ENCODE assay signal across 12 cellular contexts in the genomic region with DNA sequence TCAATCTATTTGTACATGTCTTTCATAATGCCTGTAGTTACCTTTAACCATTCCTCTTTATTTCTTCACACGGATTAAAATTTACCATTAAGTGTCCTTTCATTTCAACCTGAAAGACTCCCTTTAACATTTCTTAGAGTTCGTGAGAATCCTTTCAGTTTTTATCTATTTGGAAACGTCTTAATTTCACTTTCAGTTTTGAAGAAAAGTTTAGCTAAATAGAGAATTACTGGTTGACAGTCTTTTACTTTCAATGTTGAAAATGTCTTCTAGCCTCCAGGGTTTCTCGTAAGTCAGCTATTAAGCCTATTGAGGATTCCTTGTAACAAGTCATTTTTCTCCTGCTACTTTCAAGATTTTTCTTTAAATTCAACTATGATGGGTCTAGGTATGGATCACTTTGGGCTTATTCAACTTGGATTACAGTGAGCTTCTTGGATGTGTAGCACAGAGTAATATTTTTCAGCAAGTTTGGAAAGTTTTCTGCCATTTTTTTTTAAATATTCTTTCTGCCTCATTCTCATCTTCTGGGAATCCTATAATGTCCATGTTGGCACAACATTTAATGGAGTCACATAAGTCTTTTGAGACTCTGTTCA. TPM values are rescaled to one million over a fixed set of nuclear protein-coding genes. Genes with fewer than 3 reads are reported as not detected.
DNase-seq lines count a peak whose midpoint lies in the region; ATAC-seq, FAIRE-seq and TF ChIP-seq lines count a peak whose summit lies in the region.
"Had no signal": no experiment of that assay in that cellular context is flagged by ENCODE, and none has a peak within 500 bp of the region (broad histone marks: within the 10 kb centered on the region; RNA-seq: fewer than 3 reads in every experiment).

No MANE protein-coding gene starts in this region.

- H3K4me2 ChIP-seq in GM12878 (ENCODE audit: control insufficient read depth, insufficient read depth) (peak overlapping the region; percentile 87), SK-N-SH (no peak overlapping the region)

- H2AFZ ChIP-seq in GM12878 (ENCODE audit: control insufficient read depth, low read depth, low read length) (no peak overlapping the region; the same call in 1 of the 2 replicates), SK-N-SH (ENCODE audit: low read depth) (no peak overlapping the region)

- H3F3A ChIP-seq in SK-N-SH (replicated peaks; ENCODE audit: insufficient read depth) = peaks cover 3% of the 10 kb centered on the region

- intact Hi-C loops in GM12878 (cut with micrococcal nuclease; ENCODE audit: unreplicated experiment) = no loop called here

- H3K27ac ChIP-seq in KOPT-K1 (ENCODE audit: low read depth, low read length, poor library complexity, severe bottlenecking) = peak overlapping the region; percentile 66
- H3K27ac ChIP-seq in GM12878 (ENCODE audit: control insufficient read depth, insufficient read depth) = peak overlapping the region; percentile 97
- no peak overlapping the region for H3K27ac ChIP-seq in SK-N-SH (ENCODE audit: low read depth in 2 of 2, low read length in 1 of 2)
- H3K27ac ChIP-seq: BLaER1 treated with 17β-estradiol and CSF1 and Interleukin-3, amounts not matched to agents 10 nM and 100 nM had no signal

- no peak for TF ChIP-seq CTCF in GM12878 (IDR thresholded peaks at IDR 0.05 in 2 of 3, conservative IDR thresholded peaks at IDR 0.05 in 1 of 3; ENCODE audit: control insufficient read depth in 2 of 3, extremely low read depth in 1 of 3, insufficient read depth in 1 of 3, low read depth in 3 of 3, low read length in 3 of 3)
- no peak for TF ChIP-seq CTCF in SK-N-SH (IDR thresholded peaks at IDR 0.05)

- H4K20me1 ChIP-seq in GM12878 (ENCODE audit: control insufficient read depth, insufficient read depth) (no peaks in the 10 kb centered on the region), SK-N-SH (ENCODE audit: insufficient read depth) (no peaks in the 10 kb centered on the region)
- H4K20me1 ChIP-seq: BLaER1 treated with 17β-estradiol and CSF1 and Interleukin-3, amounts not matched to agents 10 nM and 100 nM had no signal

- no peak for TF ChIP-seq RAD21 in GM12878 (IDR thresholded peaks at IDR 0.05; ENCODE audit: insufficient read depth, low read depth, low read length)
- TF ChIP-seq RAD21 in SK-N-SH (IDR thresholded peaks at IDR 0.05; ENCODE audit: low read length) = no peak

- no peak for TF ChIP-seq POLR2A in GM12891 (IDR thresholded peaks at IDR 0.05; ENCODE audit: low read depth, low read length)
- TF ChIP-seq POLR2A in GM12878 (IDR thresholded peaks at IDR 0.05; ENCODE audit: low read depth, low read length) = no peak

- H3K4me1 ChIP-seq in GM12878 (ENCODE audit: control insufficient read depth, insufficient read depth, low read length) (peaks cover 60% of the 10 kb centered on the region), SK-N-SH (ENCODE audit: control insufficient read depth in 1 of 2, insufficient read depth in 2 of 2, low read depth in 1 of 2, low read length in 1 of 2) (no peaks in the 10 kb centered on the region; a peak in 1 of 4 replicates)

- peak overlapping the region; percentile 43 for H3K4me3 ChIP-seq in GM12878
- H3K4me3 ChIP-seq in SK-N-SH (ENCODE audit: low read depth in 2 of 2, low read length in 1 of 2) = no peak overlapping the region
- H3K4me3 ChIP-seq: BLaER1 treated with 17β-estradiol and CSF1 and Interleukin-3, amounts not matched to agents 10 nM and 100 nM had no signal

- SMC1A ChIA-PET in GM12878 (lab: Charles Lee; ENCODE audit: uncharacterized antibody, unreplicated experiment) = interaction anchor here (0.8 to 9.8 kb wide), 19 partner anchors 9 to 235 kb away, joined by 3 to 131 read pairs (median 6); a partner anchor contains a TSS

- RAD21 ChIA-PET in GM12878 (lab: Charles Lee; ENCODE audit: unreplicated experiment) = interaction anchor here (0.9 to 10.1 kb wide), 13 partner anchors 9 to 236 kb away, joined by 3 to 180 read pairs (median 6); a partner anchor contains a TSS

- H3K27me3 ChIP-seq in GM12878 (replicated peaks in 1 of 2; ENCODE audit: control insufficient read depth in 2 of 2, insufficient read depth in 2 of 2, low read length in 1 of 2) = no peaks in the 10 kb centered on the region
- H3K27me3 ChIP-seq in SK-N-SH (ENCODE audit: insufficient read depth) = no peaks in the 10 kb centered on the region
- H3K27me3 ChIP-seq: BLaER1 treated with 17β-estradiol and CSF1 and Interleukin-3, amounts not matched to agents 10 nM and 100 nM had no signal

- H3K9me2 ChIP-seq in SK-N-SH = no peaks in the 10 kb centered on the region

- POLR2A ChIA-PET in GM12878 (lab: Charles Lee) = interaction anchor here (0.7 to 9.3 kb wide), 5 partner anchors 32 to 50 kb away, joined by 3 to 81 read pairs (median 6); a partner anchor contains a TSS
- POLR2A ChIA-PET in SK-N-SH (lab: Yijun Ruan, JAX) = no interaction called here

- peak overlapping the region; percentile 64 for H3K9ac ChIP-seq in GM12878 (ENCODE audit: control insufficient read depth, insufficient read depth, low read length)
- H3K9ac ChIP-seq in SK-N-SH = no peak overlapping the region
- H3K9ac ChIP-seq: BLaER1 treated with 17β-estradiol and CSF1 and Interleukin-3, amounts not matched to agents 10 nM and 100 nM had no signal

- no peaks in the 10 kb centered on the region for H3K36me3 ChIP-seq in KOPT-K1 (ENCODE audit: insufficient read depth, low read length)
- H3K36me3 ChIP-seq in GM12878 (ENCODE audit: control insufficient read depth in 2 of 2, insufficient read depth in 2 of 2, low read length in 1 of 2) = peaks cover 0 to 3% of the 10 kb centered on the region in 2 experiments; a peak in 1 of 4 replicates
- H3K36me3 ChIP-seq in SK-N-SH (replicated peaks in 1 of 2; ENCODE audit: control insufficient read depth in 1 of 2, insufficient read depth in 2 of 2, low read length in 1 of 2) = peaks cover 3 to 14% of the 10 kb centered on the region in 2 experiments

- H3K9me3 ChIP-seq in KOPT-K1 (ENCODE audit: insufficient read depth, low read length, poor library complexity, severe bottlenecking) (peaks cover 5% of the 10 kb centered on the region), GM12878 (replicated peaks; ENCODE audit: control insufficient read depth, insufficient read depth, low read length) (no peaks in the 10 kb centered on the region; the same call in 2 of the 3 replicates), SK-N-SH (peaks cover 8% of the 10 kb centered on the region; the same call in 1 of the 2 replicates)

- TSS peak; percentile 93 for BruUV-seq in GM12878 (replicated peaks; lab: Mats Ljungman, UMichigan)

- H3K79me2 ChIP-seq in GM12878 (ENCODE audit: control insufficient read depth, insufficient read depth, low read length) (no peaks in the 10 kb centered on the region; the same call in none of the 2 replicates), SK-N-SH (ENCODE audit: insufficient read depth) (no peaks in the 10 kb centered on the region)

- 0% methylated on average over 4 of the region's 4 CpGs for WGBS in GM12878 (ENCODE audit: insufficient coverage, insufficient replicate concordance, low lambda C conversion rate, missing lambda C conversion rate)
- WGBS in SK-N-SH (ENCODE audit: low lambda C conversion rate) = 93% methylated on average over 4 of the region's 4 CpGs

- TF ChIP-seq EP300 in GM12878 (IDR thresholded peaks at IDR 0.05; ENCODE audit: borderline replicate concordance in 1 of 2, control insufficient read depth in 1 of 2, low read depth in 2 of 2, low read length in 2 of 2) = no peak
- TF ChIP-seq EP300 in SK-N-SH (IDR thresholded peaks at IDR 0.05; ENCODE audit: borderline replicate concordance in 1 of 2, low read depth in 1 of 2, low read length in 1 of 2) = no peak

- ATAC-seq in GM12878 (peak; percentile 14), HG03521 (IDR thresholded peaks at IDR 0.05; ENCODE audit: unreplicated experiment) (no peak)
- ATAC-seq: left ventricle myocardium superior had no signal

- CTCF ChIA-PET in GM12878 (lab: Yijun Ruan, JAX) = interaction anchor here (1.1 to 3.9 kb wide), 8 partner anchors 10 to 255 kb away, joined by 3 to 24 read pairs (median 8); no protein-coding TSS in a partner anchor
- CTCF ChIA-PET in SK-N-SH (lab: Yijun Ruan, JAX) = no interaction called here

- peak; percentile 26 for FAIRE-seq in GM12891 (lab: Jason Lieb, UNC)
- peak; percentile 18 for FAIRE-seq in GM12878 (lab: Jason Lieb, UNC)

- in situ Hi-C loops in ACHN (cut with HindIII; ENCODE audit: low pct_ligation_motif_present, low pct_unique_long_range_greater_than_20kb, low sequenced_read_pairs) = no loop called here
- in situ Hi-C loops in GM12878 (cut with MboI) = loop anchor here (5.0 to 10.0 kb wide), 2 partner anchors 45 to 257 kb away; no protein-coding TSS in a partner anchor

- DNase-seq in ACHN (peak; percentile 35), GM12891 (ENCODE audit: insufficient read length, low spot score) (no peak), GM12878 (ENCODE audit: low read depth, low spot score) (peak; percentile 57), anterior cingulate cortex (lab: John Stamatoyannopoulos, UW) (no peak), NCI-H2029 (lab: John Stamatoyannopoulos, UW) (no peak), SK-N-SH (no peak)
- DNase-seq: effector CD4-positive, alpha-beta T cell; left ventricle myocardium superior; posterior cingulate gyrus had no signal

TF ChIP-seq in GM12891, 5 proteins besides CTCF, POLR2A, EP300 and RAD21 (continues in another document):
- no peak for TF ChIP-seq SPI1 (IDR thresholded peaks at IDR 0.05; ENCODE audit: low read depth, low read length)

TF ChIP-seq in GM12878, 131 proteins besides CTCF, POLR2A, EP300 and RAD21 (continues in another document):
- no peak for TF ChIP-seq KDM1A (IDR thresholded peaks at IDR 0.05; ENCODE audit: borderline replicate concordance)

RNA-seq across cellular contexts. Expression of a gene that starts 48.5 kb away (rescaled TPM):
- 2.8 TPM for polyA plus RNA-seq in GM12891 (2012; ENCODE audit: low read depth, missing spikeins)
- 84.6 and 85.6 TPM in 2 replicates for total RNA-seq in GM12878 (2013; cell fraction: nucleolus; rRNA removed)
- total RNA-seq in GM12878 (2014; rRNA removed) = 3.6 and 4.7 TPM in 2 replicates
- total RNA-seq in GM12878 (2014; rRNA removed; fragmentation: Illumina TruSeq; extraction: Trizol) = 6.3 and 6.6 TPM in 2 replicates
- 11.9 and 14.8 TPM in 2 replicates for total RNA-seq in GM12878 (2021)
- polyA plus RNA-seq in GM12878 (2011; ENCODE audit: low read depth) = 3.3 TPM
- polyA plus RNA-seq in GM12878 (2011; rRNA removed) = 26.4 and 26.8 TPM in 2 replicates
- 13.0 and 16.8 TPM in 2 replicates for polyA plus RNA-seq in GM12878 (2011; cell fraction: cytosol; rRNA removed)
- 40.3 and 51.1 TPM in 2 replicates for polyA plus RNA-seq in GM12878 (2011; cell fraction: nucleus; rRNA removed)
- polyA plus RNA-seq in GM12878 (2012) = 4.3 and 5.8 TPM in 2 replicates
- polyA plus RNA-seq in GM12878 (2014; fragmentation: Illumina TruSeq; extraction: Trizol) = 4.8 and 5.6 TPM in 2 replicates
- 1 to 10 TPM; 1.2 to 1.8 TPM for polyA plus RNA-seq in GM12878 (2014; fragmentation: Nextera tagmentation; extraction: Ambion mirVana)
- polyA plus RNA-seq in GM12878 (2014; rRNA removed) = 3.2 and 8.2 TPM in 2 replicates
- 1 to 10 TPM; 7.1 to 8.4 TPM for polyA plus RNA-seq in GM12878 (2016; fragmentation: Nextera tagmentation; extraction: Ambion mirVana)
- 208 and 264 TPM in 2 replicates for polyA minus RNA-seq in GM12878 (2011; rRNA and poly(A)+ RNA removed)
- polyA minus RNA-seq in GM12878 (2011; cell fraction: cytosol; rRNA and poly(A)+ RNA removed) = 25.1 and 33.7 TPM in 2 replicates
- polyA minus RNA-seq in GM12878 (2011; cell fraction: nucleus; rRNA and poly(A)+ RNA removed) = 103 and 216 TPM in 2 replicates
- polyA plus RNA-seq in SK-N-SH (2012; rRNA removed) = 1.7 and 2.1 TPM in 2 replicates
- polyA plus RNA-seq in SK-N-SH (2012; cell fraction: cytosol; rRNA removed) = 1.0 and 1.5 TPM in 2 replicates
- 2.6 and 5.5 TPM in 2 replicates for polyA plus RNA-seq in SK-N-SH (2012; cell fraction: nucleus; rRNA removed)

Comparison
In these comparisons a context has a peak if more than half of its experiments do, and no peak if none do; other contexts are left out.
1. DNase-seq: peak in ACHN (single experiment) and GM12878 (single experiment); none in GM12891 (single experiment), anterior cingulate cortex (0 of 58), NCI-H2029 (single experiment) and SK-N-SH (single experiment).
2. H3K27ac ChIP-seq: peak in KOPT-K1 (single experiment) and GM12878 (single experiment); none in SK-N-SH (0 of 2).